ENCODE assay signal across 13 cellular contexts in genomic region chr19:18264428-18264827, GRCh38. TPM values are rescaled to one million over a fixed set of nuclear protein-coding genes. Genes with fewer than 3 reads are reported as not detected.
"Had no signal": no experiment of that assay in that cellular context is flagged by ENCODE, and none has a peak within 500 bp of the region (broad histone marks: within the 10 kb centered on the region; RNA-seq: fewer than 3 reads in every experiment).

No MANE protein-coding gene starts in this region.

- ATAC-seq: activated T-helper 17 cell treated with anti-CD3 and anti-CD28 coated beads, Interleukin-2, amount 50 U/mL, for 72 hours; left colon; mucosa of descending colon; natural killer cell; stimulated activated naive CD8-positive, alpha-beta T cell treated with anti-CD3 and anti-CD28 coated beads, Interleukin-15, amount 100 ng/mL, for 72 hours had no signal

- H3K27me3 Mint-ChIP-seq: activated T-helper 17 cell treated with anti-CD3 and anti-CD28 coated beads, Interleukin-2, amount 50 U/mL, for 72 hours; stimulated activated naive CD8-positive, alpha-beta T cell treated with anti-CD3 and anti-CD28 coated beads, Interleukin-15, amount 100 ng/mL, for 72 hours; type B pancreatic cell had no signal

- H3K27ac ChIP-seq: gastrocnemius medialis, sigmoid colon had no signal

- H3K9me3 ChIP-seq: gastrocnemius medialis, mucosa of descending colon, sigmoid colon, spleen had no signal

- H3K4me3 ChIP-seq: gastrocnemius medialis, mucosa of descending colon, sigmoid colon, spleen had no signal

- H3K9me3 Mint-ChIP-seq: activated naive CD4-positive, alpha-beta T cell treated with anti-CD3 and anti-CD28 coated beads for 36 hours; activated T-helper 17 cell treated with anti-CD3 and anti-CD28 coated beads, Interleukin-2, amount 50 U/mL, for 72 hours; endodermal cell; natural killer cell; stimulated activated naive CD8-positive, alpha-beta T cell treated with anti-CD3 and anti-CD28 coated beads, Interleukin-15, amount 100 ng/mL, for 72 hours; type B pancreatic cell had no signal

- H3K4me1 Mint-ChIP-seq: activated T-helper 17 cell treated with anti-CD3 and anti-CD28 coated beads, Interleukin-2, amount 50 U/mL, for 72 hours; endodermal cell; stimulated activated naive CD8-positive, alpha-beta T cell treated with anti-CD3 and anti-CD28 coated beads, Interleukin-15, amount 100 ng/mL, for 72 hours had no signal

- H3K4me3 Mint-ChIP-seq: activated naive CD4-positive, alpha-beta T cell treated with anti-CD3 and anti-CD28 coated beads for 36 hours; activated T-helper 17 cell treated with anti-CD3 and anti-CD28 coated beads, Interleukin-2, amount 50 U/mL, for 72 hours; endodermal cell; natural killer cell; stimulated activated naive CD8-positive, alpha-beta T cell treated with anti-CD3 and anti-CD28 coated beads, Interleukin-15, amount 100 ng/mL, for 72 hours; type B pancreatic cell had no signal

- H3K36me3 Mint-ChIP-seq: natural killer cell had no signal

- DNase-seq: activated naive CD4-positive, alpha-beta T cell treated with anti-CD3 and anti-CD28 coated beads for 36 hours; endodermal cell; gastrocnemius medialis; left colon; mucosa of descending colon; natural killer cell; sigmoid colon; spleen; stimulated activated naive CD8-positive, alpha-beta T cell treated with anti-CD3 and anti-CD28 coated beads, Interleukin-15, amount 100 ng/mL, for 72 hours had no signal

- H3K4me1 ChIP-seq: gastrocnemius medialis, sigmoid colon had no signal

- H3K27me3 ChIP-seq: gastrocnemius medialis, sigmoid colon, spleen had no signal

- H3K36me3 ChIP-seq: gastrocnemius medialis had no signal

- H3K27ac Mint-ChIP-seq: activated naive CD4-positive, alpha-beta T cell treated with anti-CD3 and anti-CD28 coated beads for 36 hours; activated T-helper 17 cell treated with anti-CD3 and anti-CD28 coated beads, Interleukin-2, amount 50 U/mL, for 72 hours; endodermal cell; natural killer cell; stimulated activated naive CD8-positive, alpha-beta T cell treated with anti-CD3 and anti-CD28 coated beads, Interleukin-15, amount 100 ng/mL, for 72 hours; type B pancreatic cell had no signal

RNA-seq across cellular contexts. Expression of gene IQCN, which starts 9.8 kb away (rescaled TPM):
- total RNA-seq: pulmonary artery endothelial cell had no signal

RNA-seq across cellular contexts. Expression of gene PDE4C, which starts 38.2 kb away (rescaled TPM):
- total RNA-seq: activated CD8-positive, alpha-beta memory T cell treated with anti-CD3 and anti-CD28 coated beads for 36 hours; natural killer cell had no signal
